9 cellular contexts compared by ENCODE assay signal in genomic region chr17:73474370-73474988, GRCh38.
DNase-seq lines count a peak whose midpoint lies in the region; ATAC-seq and TF ChIP-seq lines count a peak whose summit lies in the region.
"Had no signal": no experiment of that assay in that cellular context is flagged by ENCODE, and none has a peak within 500 bp of the region (broad histone marks: within the 10 kb centered on the region; RNA-seq: fewer than 3 reads in every experiment).

No MANE protein-coding gene starts in this region.

- no peak for TF ChIP-seq CTCF in colonic mucosa (IDR thresholded peaks at IDR 0.05)
- no peak for TF ChIP-seq CTCF in osteoblast (IDR thresholded peaks at IDR 0.05; ENCODE audit: extremely low read depth, low read depth, low read length)
- no peak for TF ChIP-seq CTCF in suprapubic skin (IDR thresholded peaks at IDR 0.05)

- no peak overlapping the region for H3K4me2 ChIP-seq in osteoblast (ENCODE audit: insufficient read depth, low read length)

- H4K20me1 ChIP-seq in osteoblast (ENCODE audit: insufficient read depth, low read length): no peaks in the 10 kb centered on the region

- H3K27ac ChIP-seq in colonic mucosa (no peak overlapping the region), osteoblast (ENCODE audit: low read depth, low read length) (no peak overlapping the region), suprapubic skin (no peak overlapping the region)
- H3K27ac ChIP-seq: right lobe of liver had no signal

- TF ChIP-seq EP300 in suprapubic skin (IDR thresholded peaks at IDR 0.05): no peak

- no peaks in the 10 kb centered on the region for H3K4me1 ChIP-seq in colonic mucosa
- H3K4me1 ChIP-seq in osteoblast (ENCODE audit: insufficient read depth, low read length): no peaks in the 10 kb centered on the region
- peaks cover 11% of the 10 kb centered on the region for H3K4me1 ChIP-seq in suprapubic skin
- H3K4me1 ChIP-seq: right lobe of liver had no signal

- H3K36me3 ChIP-seq in colonic mucosa (no peaks in the 10 kb centered on the region), osteoblast (ENCODE audit: insufficient read depth, low read length) (no peaks in the 10 kb centered on the region), suprapubic skin (no peaks in the 10 kb centered on the region)
- H3K36me3 ChIP-seq: right lobe of liver had no signal

- WGBS in suprapubic skin: 42% methylated on average over 12 of the region's 12 CpGs

- ATAC-seq in HG03039 (IDR thresholded peaks at IDR 0.05; ENCODE audit: unreplicated experiment) (no peak), HG03565 (IDR thresholded peaks at IDR 0.05; ENCODE audit: unreplicated experiment) (no peak)

- no peaks in the 10 kb centered on the region for H3K27me3 ChIP-seq in colonic mucosa
- H3K27me3 ChIP-seq in osteoblast (ENCODE audit: insufficient read depth, low read length): peaks cover 4% of the 10 kb centered on the region
- H3K27me3 ChIP-seq in suprapubic skin: peaks cover 19% of the 10 kb centered on the region
- H3K27me3 ChIP-seq: right lobe of liver had no signal

- H3K9me3 ChIP-seq in colonic mucosa (no peaks in the 10 kb centered on the region), osteoblast (ENCODE audit: low read depth, low read length) (no peaks in the 10 kb centered on the region), suprapubic skin (no peaks in the 10 kb centered on the region)
- H3K9me3 ChIP-seq: right lobe of liver had no signal

- no peak for TF ChIP-seq POLR2A in suprapubic skin (IDR thresholded peaks at IDR 0.05)

- H3K4me3 ChIP-seq in colonic mucosa (no peak overlapping the region), osteoblast (ENCODE audit: insufficient read depth, low read length) (no peak overlapping the region), suprapubic skin (no peak overlapping the region)
- H3K4me3 ChIP-seq: right lobe of liver had no signal

- H3K9ac ChIP-seq in colonic mucosa (ENCODE audit: low read depth in 2 of 2, low read length in 2 of 2): no peak overlapping the region

- no peaks in the 10 kb centered on the region for H3K79me2 ChIP-seq in osteoblast (ENCODE audit: insufficient read depth, low read length)

- peak; percentile 72 for DNase-seq in DMS53 (lab: John Stamatoyannopoulos, UW)
- peak; percentile 69 for DNase-seq in NCI-H2029 (lab: John Stamatoyannopoulos, UW)
- DNase-seq in colonic mucosa: peak; percentile 84
- peak; percentile 84 for DNase-seq in osteoblast (ENCODE audit: insufficient read length, low spot score, missing footprints)
- no peak for DNase-seq in NCI-H526 treated with DMSO at 0.1 percent for 48 hours (lab: John Stamatoyannopoulos, UW)
- no peak for DNase-seq in suprapubic skin (ENCODE audit: low spot score in 2 of 2)

- H2AFZ ChIP-seq in osteoblast (ENCODE audit: low read length): no peak overlapping the region

- intact Hi-C loops in colonic mucosa (cut with DNase I): no loop called here

Comparison
In these comparisons a context has a peak if more than half of its experiments do, and no peak if none do; other contexts are left out.
1. DNase-seq: peak in DMS53 (single experiment), NCI-H2029 (single experiment), colonic mucosa (single experiment) and osteoblast (single experiment); none in NCI-H526 treated with DMSO at 0.1 percent for 48 hours (single experiment) and suprapubic skin (0 of 2).